ENCODE assay signal across 24 cellular contexts in genomic region chr4:23827971-23828680, GRCh38.
A peak's percentile ranks its signal among the peaks of the same experiment; 100 is the strongest.
DNase-seq lines count a peak whose midpoint lies in the region; ATAC-seq and TF ChIP-seq lines count a peak whose summit lies in the region.
"Had no signal": no experiment of that assay in that cellular context is flagged by ENCODE, and none has a peak within 500 bp of the region (broad histone marks: within the 10 kb centered on the region; RNA-seq: fewer than 3 reads in every experiment).

No MANE protein-coding gene starts in this region.

- H3K36me3 ChIP-seq in gastroesophageal sphincter, result no peaks in the 10 kb centered on the region
- H3K36me3 ChIP-seq: colonic mucosa, vagina had no signal

- TF ChIP-seq EP300 in gastroesophageal sphincter (IDR thresholded peaks at IDR 0.05), result no peak

- H3K27me3 ChIP-seq in right cardiac atrium (ENCODE audit: control insufficient read depth, insufficient read depth) (no peaks in the 10 kb centered on the region), gastroesophageal sphincter (no peaks in the 10 kb centered on the region)
- H3K27me3 ChIP-seq: colonic mucosa, hepatocyte, right lobe of liver, vagina had no signal

- WGBS in right cardiac atrium, result 73% methylated on average over 9 of the region's 9 CpGs
- WGBS in gastroesophageal sphincter (ENCODE audit: low coverage in 1 of 2), 2 donors, result 57 to 75% methylated on average over 3 to 7 of the region's 9 CpGs

- no peak overlapping the region for H3K4me3 ChIP-seq in right cardiac atrium (ENCODE audit: low read length)
- no peak overlapping the region for H3K4me3 ChIP-seq in gastroesophageal sphincter
- H3K4me3 ChIP-seq: colonic mucosa, hepatocyte, right lobe of liver, vagina had no signal

- H3K4me1 ChIP-seq in right cardiac atrium (ENCODE audit: control insufficient read depth, insufficient read depth, low read length), result no peaks in the 10 kb centered on the region
- H3K4me1 ChIP-seq in gastroesophageal sphincter, result peaks cover 0 to 26% (median 3%) of the 10 kb centered on the region in 3 donors
- H3K4me1 ChIP-seq: colonic mucosa, vagina had no signal

- ATAC-seq in left ventricle myocardium superior (peak; percentile 19), right cardiac atrium (no peak), gastroesophageal sphincter (peak; percentile 41), GM18907 (IDR thresholded peaks at IDR 0.05; ENCODE audit: unreplicated experiment) (no peak)
- ATAC-seq: activated CD4-positive, alpha-beta T cell treated with anti-CD3 and anti-CD28 coated beads for 36 hours; right lobe of liver had no signal

- DNase-seq in left ventricle myocardium superior (no peak), right cardiac atrium (no peak), OCI-M1 (lab: John Stamatoyannopoulos, UW) (peak; percentile 2), NCI-H146 (lab: John Stamatoyannopoulos, UW) (no peak), NCI-H1694 treated with DMSO at 0.1 percent for 48 hours (lab: John Stamatoyannopoulos, UW) (no peak), dedifferentiated amniotic fluid mesenchymal stem cell (ENCODE audit: extremely low spot score) (no peak)
- DNase-seq: activated CD4-positive, alpha-beta T cell treated with anti-CD3 and anti-CD28 coated beads for 36 hours; activated naive CD4-positive, alpha-beta T cell treated with anti-CD3 and anti-CD28 coated beads, Interleukin-2, amount 50 U/mL, for 16 hours; aorta; CD4-positive, CD25-positive, alpha-beta regulatory T cell; colonic mucosa; GOT3; mammary epithelial cell; MV-4-11; naive B cell; NCI-H526 treated with DMSO at 0.1 percent for 48 hours; right lobe of liver; SHP77; substantia nigra; SW 1271 had no signal

- TF ChIP-seq CTCF in gastroesophageal sphincter (IDR thresholded peaks at IDR 0.05), result no peak

- intact Hi-C loops in left ventricle myocardium superior (cut with micrococcal nuclease), result no loop called here
- intact Hi-C loops in right cardiac atrium (cut with DNase I), result no loop called here

- TF ChIP-seq POLR2A in gastroesophageal sphincter (IDR thresholded peaks at IDR 0.05), result no peak

- H3K27ac ChIP-seq in right cardiac atrium (ENCODE audit: low read length) (no peak overlapping the region), gastroesophageal sphincter (peak overlapping the region; percentile 44 to 65 (median 56))
- H3K27ac ChIP-seq: colonic mucosa, hepatocyte, right lobe of liver, vagina had no signal

- H3K9me3 ChIP-seq in right cardiac atrium (ENCODE audit: control insufficient read depth, low read length) (no peaks in the 10 kb centered on the region), gastroesophageal sphincter (no peaks in the 10 kb centered on the region)
- H3K9me3 ChIP-seq: colonic mucosa, right lobe of liver, vagina had no signal

Comparison
In these comparisons a context has a peak if more than half of its experiments do, and no peak if none do; other contexts are left out.
1. ATAC-seq: peak in left ventricle myocardium superior (single experiment) and gastroesophageal sphincter (single experiment); none in right cardiac atrium (0 of 2) and GM18907 (single experiment).